In the genomic region with DNA sequence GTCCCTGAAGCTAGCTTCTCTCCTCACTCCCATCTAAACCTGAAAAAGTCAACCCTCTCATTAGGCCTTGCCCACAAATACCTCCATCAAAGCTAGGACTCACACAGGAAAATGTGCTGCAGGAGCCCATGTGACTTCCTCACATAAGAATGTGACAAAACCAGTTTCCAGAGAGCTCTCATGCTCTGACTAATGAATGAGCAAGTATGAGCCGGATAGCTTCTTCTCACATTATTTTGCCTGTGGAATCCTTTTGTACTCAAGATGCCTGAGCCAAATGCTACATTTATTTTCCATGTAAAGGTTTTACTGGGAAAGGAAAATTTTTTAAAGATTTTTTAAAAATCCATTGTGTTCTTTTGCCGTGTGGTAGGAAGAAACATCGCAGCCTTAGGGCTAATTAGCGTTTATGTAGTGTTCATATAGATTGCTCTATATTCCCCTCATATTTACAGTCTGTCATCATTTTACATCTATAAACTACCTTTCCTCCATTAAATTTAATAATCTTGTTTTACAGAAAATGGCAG, we compare ENCODE assay signal across 1 cellular context.
TF ChIP-seq lines count a peak whose summit lies in the region.

No MANE protein-coding gene starts in this region.

TF ChIP-seq in liver, 16 proteins besides CTCF, POLR2A, EP300 and RAD21:
- TF ChIP-seq REST (IDR thresholded peaks at IDR 0.05) (no peak), SP1 (IDR thresholded peaks at IDR 0.05) (peak; percentile 22), RXRA (IDR thresholded peaks at IDR 0.05) (no peak)
